Comparison of ENCODE assay signal across 8 cellular contexts in the genomic region with DNA sequence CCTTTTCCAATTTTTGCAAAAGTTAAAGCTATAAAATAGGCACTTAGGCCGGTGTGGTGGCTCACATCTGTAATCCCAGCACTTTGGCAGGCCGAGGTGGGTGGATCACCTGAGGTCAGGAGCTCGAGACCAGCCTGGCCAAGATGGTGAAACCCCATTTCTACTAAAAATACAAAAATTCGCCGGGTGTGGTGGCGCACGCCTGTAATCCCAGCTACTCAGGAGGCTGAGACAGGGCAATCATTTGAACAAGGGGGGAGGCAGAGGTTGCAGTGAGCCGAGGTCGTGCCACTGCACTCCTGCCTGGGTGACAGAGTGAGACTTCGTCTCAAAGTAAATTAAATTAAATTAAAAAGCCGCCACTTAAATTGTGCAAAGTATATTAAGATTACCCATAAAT.
DNase-seq lines count a peak whose midpoint lies in the region; ATAC-seq and TF ChIP-seq lines count a peak whose summit lies in the region.
"Not testable (repeated sequence)": the region's sequence is repeated elsewhere in the genome, so short reads cannot be mapped to it uniquely, and the experiment has no call there.

No MANE protein-coding gene starts in this region.

- in situ Hi-C loops in Panc1 (cut with HindIII; ENCODE audit: low pct_unique_long_range_greater_than_20kb, low sequenced_read_pairs) = not testable (repeated sequence)

- peak overlapping the region; percentile 64 for H3K27ac Mint-ChIP-seq in glutamatergic neuron (ENCODE audit: unreplicated experiment)

- H3K9me3 ChIP-seq in BLaER1 treated with 17β-estradiol and CSF1 and Interleukin-3, amounts not matched to agents 10 nM and 100 nM (replicated peaks in 1 of 11); OCI-LY1 (ENCODE audit: low read length); Panc1 (ENCODE audit: control insufficient read depth, insufficient read depth, low read depth, low read length); neural cell (ENCODE audit: low read length): not testable (repeated sequence)

- not testable (repeated sequence) for H3F3A ChIP-seq in OCI-LY1 (ENCODE audit: insufficient read depth, low read length); neural cell (ENCODE audit: insufficient read depth, low read length, poor library complexity, severe bottlenecking)

- DNase-seq in GM06990 (ENCODE audit: extremely low read depth, insufficient read length); GM12865 (ENCODE audit: low read depth); Panc1 (ENCODE audit: low read depth, low spot score); glutamatergic neuron: not testable (repeated sequence)

- peak overlapping the region in 7 of 10 experiments; percentile 16 to 54 (median 42); a peak in 10 of 20 replicates for H3K4me3 ChIP-seq in BLaER1 treated with 17β-estradiol and CSF1 and Interleukin-3, amounts not matched to agents 10 nM and 100 nM
- H3K4me3 ChIP-seq in GM06990 (replicated peaks; ENCODE audit: low read depth, low read length) (peak overlapping the region; percentile 70), GM12865 (ENCODE audit: low read depth, low read length) (peak overlapping the region; percentile 73), OCI-LY1 (ENCODE audit: low read depth, low read length, poor library complexity, severe bottlenecking) (peak overlapping the region; percentile 64)
- not testable (repeated sequence) for H3K4me3 ChIP-seq in Panc1 (ENCODE audit: low read depth in 2 of 2, low read length in 2 of 2); neural cell (ENCODE audit: low read length)

- peaks cover 0 to 16% (median 8%) of the 10 kb centered on the region in 10 experiments; a peak in 10 of 20 replicates for H3K4me1 ChIP-seq in BLaER1 treated with 17β-estradiol and CSF1 and Interleukin-3, amounts not matched to agents 10 nM and 100 nM
- peaks cover 18% of the 10 kb centered on the region for H3K4me1 ChIP-seq in OCI-LY1 (ENCODE audit: insufficient read depth, low read length, severe bottlenecking)
- H3K4me1 ChIP-seq in Panc1 (ENCODE audit: control insufficient read depth, insufficient read depth, low read length) = not testable (repeated sequence)

- TF ChIP-seq CTCF in 22Rv1 (IDR thresholded peaks at IDR 0.05); GM06990 (IDR thresholded peaks at IDR 0.05; ENCODE audit: insufficient read depth, low read length, poor library complexity, severe bottlenecking); GM12865 (IDR thresholded peaks at IDR 0.05; ENCODE audit: insufficient read depth, low read depth, low read length, missing control alignments); OCI-LY1 (IDR thresholded peaks at IDR 0.05; ENCODE audit: low read length); Panc1 (IDR thresholded peaks at IDR 0.05); glutamatergic neuron (IDR thresholded peaks at IDR 0.05; ENCODE audit: partially characterized antibody, unreplicated experiment); neural cell (IDR thresholded peaks at IDR 0.05; ENCODE audit: poor library complexity, severe bottlenecking): not testable (repeated sequence)

- peaks cover 21% of the 10 kb centered on the region for H3K79me2 ChIP-seq in OCI-LY1 (ENCODE audit: insufficient read depth, low read length)
- H3K79me2 ChIP-seq in neural cell (replicated peaks; ENCODE audit: insufficient read depth, low read length) = not testable (repeated sequence)

- H3K27me3 Mint-ChIP-seq in glutamatergic neuron (ENCODE audit: unreplicated experiment) = not testable (repeated sequence)

- H4K20me1 ChIP-seq in BLaER1 treated with 17β-estradiol and CSF1 and Interleukin-3, amounts not matched to agents 10 nM and 100 nM; OCI-LY1 (ENCODE audit: insufficient read depth, low read length); neural cell (ENCODE audit: insufficient read depth): not testable (repeated sequence)

- CTCF ChIA-PET in Panc1 (lab: Charles Lee) = not testable (repeated sequence)

- H3K4me2 ChIP-seq in BLaER1 treated with 17β-estradiol and CSF1 and Interleukin-3, amounts not matched to agents 10 nM and 100 nM = peak overlapping the region in 2 of 11 experiments; percentile 13 to 30; a peak in 1 of 22 replicates
- H3K4me2 ChIP-seq in OCI-LY1 (ENCODE audit: low read length) = peak overlapping the region; percentile 27; the same call in 1 of the 2 replicates
- not testable (repeated sequence) for H3K4me2 ChIP-seq in neural cell (ENCODE audit: low read length)

- not testable (repeated sequence) for TF ChIP-seq RAD21 in neural cell (conservative IDR thresholded peaks at IDR 0.05)

- ATAC-seq in Panc1 = not testable (repeated sequence)

- BruUV-seq in Panc1 (replicated peaks; lab: Mats Ljungman, UMichigan) = not testable (repeated sequence)

- peak overlapping the region in 6 of 11 experiments; percentile 2 to 60 (median 32); a peak in 6 of 22 replicates for H3K9ac ChIP-seq in BLaER1 treated with 17β-estradiol and CSF1 and Interleukin-3, amounts not matched to agents 10 nM and 100 nM
- H3K9ac ChIP-seq in OCI-LY1 (ENCODE audit: low read length) = peak overlapping the region; percentile 67; the same call in 1 of the 2 replicates
- not testable (repeated sequence) for H3K9ac ChIP-seq in neural cell (ENCODE audit: low read length)

- not testable (repeated sequence) for H3K36me3 ChIP-seq in BLaER1 treated with 17β-estradiol and CSF1 and Interleukin-3, amounts not matched to agents 10 nM and 100 nM; GM06990 (ENCODE audit: control insufficient read depth, insufficient read depth, low read length); Panc1 (ENCODE audit: control insufficient read depth, insufficient read depth, low read length); neural cell (ENCODE audit: insufficient read depth, low read length)
- H3K36me3 ChIP-seq in OCI-LY1 (ENCODE audit: insufficient read depth, low read length) = peaks cover 12% of the 10 kb centered on the region; the same call in 1 of the 2 replicates

- not testable (repeated sequence) for H3K9me2 ChIP-seq in OCI-LY1 (ENCODE audit: low read depth, low read length); neural cell (ENCODE audit: insufficient read depth, low read length)

- peaks cover 26% of the 10 kb centered on the region for H3K4me1 Mint-ChIP-seq in glutamatergic neuron (ENCODE audit: low read depth, unreplicated experiment)

- not testable (repeated sequence) for H3K27me3 ChIP-seq in BLaER1 treated with 17β-estradiol and CSF1 and Interleukin-3, amounts not matched to agents 10 nM and 100 nM; GM06990 (replicated peaks; ENCODE audit: control insufficient read depth, insufficient read depth, low read length); OCI-LY1 (ENCODE audit: insufficient read depth, low read length); Panc1 (ENCODE audit: control insufficient read depth, insufficient read depth, low read length); neural cell (ENCODE audit: insufficient read depth, low read depth, low read length)

- H3K4me3 Mint-ChIP-seq in glutamatergic neuron (ENCODE audit: unreplicated experiment) = peak overlapping the region; percentile 28

- H3K9me3 Mint-ChIP-seq in glutamatergic neuron (ENCODE audit: unreplicated experiment) = not testable (repeated sequence)

- POLR2A ChIA-PET in Panc1 (lab: Charles Lee) = not testable (repeated sequence)

- H3K27ac ChIP-seq in 22Rv1 (peak overlapping the region; percentile 70), OCI-LY1 (ENCODE audit: low read depth, low read length, poor library complexity, severe bottlenecking) (peak overlapping the region; percentile 23), Panc1 (ENCODE audit: low read length) (peak overlapping the region; percentile 80; the same call in 1 of the 2 replicates), neural cell (ENCODE audit: low read length) (peak overlapping the region; percentile 67)
- H3K27ac ChIP-seq in BLaER1 treated with 17β-estradiol and CSF1 and Interleukin-3, amounts not matched to agents 10 nM and 100 nM = peak overlapping the region in 7 of 11 experiments; percentile 3 to 43 (median 27); a peak in 8 of 22 replicates

- not testable (repeated sequence) for TF ChIP-seq EP300 in neural cell (conservative IDR thresholded peaks at IDR 0.05; ENCODE audit: poor library complexity, severe bottlenecking)

- H2AFZ ChIP-seq in OCI-LY1 (ENCODE audit: low read length); neural cell (ENCODE audit: low read depth, low read length): not testable (repeated sequence)

- not testable (repeated sequence) for H3K36me3 Mint-ChIP-seq in glutamatergic neuron (ENCODE audit: unreplicated experiment)

- intact Hi-C loops in Panc1 (cut with micrococcal nuclease; ENCODE audit: unreplicated experiment) = not testable (repeated sequence)

Comparison
In these comparisons a context has a peak if more than half of its experiments do, and no peak if none do; other contexts are left out.
1. H3K27ac ChIP-seq: peak in every context shown above with its lines; median percentile 80 in Panc1; 70 in 22Rv1; 67 in neural cell; 27 in BLaER1 treated with 17β-estradiol and CSF1 and Interleukin-3, amounts not matched to agents 10 nM and 100 nM; 23 in OCI-LY1.